28 cellular contexts compared by ENCODE assay signal in genomic region chr2:231047270-231047921, GRCh38. TPM values are rescaled to one million over a fixed set of nuclear protein-coding genes. Genes with fewer than 3 reads are reported as not detected.
DNase-seq lines count a peak whose midpoint lies in the region; ATAC-seq and TF ChIP-seq lines count a peak whose summit lies in the region.
"Had no signal": no experiment of that assay in that cellular context is flagged by ENCODE, and none has a peak within 500 bp of the region (broad histone marks: within the 10 kb centered on the region; RNA-seq: fewer than 3 reads in every experiment).

No MANE protein-coding gene starts in this region.

- ATAC-seq in HG03025 (IDR thresholded peaks at IDR 0.05; ENCODE audit: low FRiP score, unreplicated experiment) = no peak
- no peak for ATAC-seq in HG03135 (IDR thresholded peaks at IDR 0.05; ENCODE audit: unreplicated experiment)
- ATAC-seq: activated CD8-positive, alpha-beta memory T cell treated with anti-CD3 and anti-CD28 coated beads, Interleukin-2, amount 10 ng/mL, durations not matched to agents 7 days and 5 days; activated naive CD4-positive, alpha-beta T cell treated with anti-CD3 and anti-CD28 coated beads, Interleukin-2, amount 50 U/mL, for 72 hours; activated T-helper 17 cell treated with anti-CD3 and anti-CD28 coated beads, Interleukin-2, amount 50 U/mL, for 72 hours; body of pancreas; SK-N-SH treated with all-trans-retinoic acid at 6 μM for 48 hours; stimulated activated naive CD8-positive, alpha-beta T cell treated with anti-CD3 and anti-CD28 coated beads, Interleukin-15, Interleukin-2, amounts not matched to agents 100 U/mL and 50 U/mL, for 24 hours had no signal

- TF ChIP-seq CTCF in dorsolateral prefrontal cortex (IDR thresholded peaks at IDR 0.05 in 54 of 56, conservative IDR thresholded peaks at IDR 0.05 in 2 of 56; ENCODE audit: low read depth in 1 of 56, partially characterized antibody in 56 of 56) (peak in 3 of 56 donors; percentile 7 to 23 (median 11)), progenitor cell of endocrine pancreas (IDR thresholded peaks at IDR 0.05; ENCODE audit: unreplicated experiment) (no peak)

- H3K27me3 ChIP-seq in dorsolateral prefrontal cortex = no peaks in the 10 kb centered on the region
- H3K27me3 ChIP-seq: body of pancreas had no signal

- H3K4me1 Mint-ChIP-seq in progenitor cell of endocrine pancreas (ENCODE audit: low read depth) = peaks cover 37% of the 10 kb centered on the region
- H3K4me1 Mint-ChIP-seq: activated T-helper 17 cell treated with anti-CD3 and anti-CD28 coated beads, Interleukin-2, amount 50 U/mL, for 72 hours had no signal

- no peak overlapping the region for H3K4me3 Mint-ChIP-seq in progenitor cell of endocrine pancreas (ENCODE audit: low read depth)
- H3K4me3 Mint-ChIP-seq: activated CD4-positive, alpha-beta T cell treated with anti-CD3 and anti-CD28 coated beads, Interleukin-2, amount 10 ng/mL, durations not matched to agents 7 days and 5 days; activated CD8-positive, alpha-beta memory T cell treated with anti-CD3 and anti-CD28 coated beads, Interleukin-2, amount 10 ng/mL, durations not matched to agents 7 days and 5 days; activated T-helper 17 cell treated with anti-CD3 and anti-CD28 coated beads, Interleukin-2, amount 50 U/mL, for 72 hours; H9 had no signal

- no peaks in the 10 kb centered on the region for H3K36me3 Mint-ChIP-seq in progenitor cell of endocrine pancreas (ENCODE audit: insufficient read depth)
- H3K36me3 Mint-ChIP-seq: activated CD8-positive, alpha-beta memory T cell treated with anti-CD3 and anti-CD28 coated beads, Interleukin-2, amount 10 ng/mL, durations not matched to agents 7 days and 5 days; activated naive CD4-positive, alpha-beta T cell treated with anti-CD3 and anti-CD28 coated beads, Interleukin-2, amount 50 U/mL, for 72 hours had no signal

- intact Hi-C loops in dorsolateral prefrontal cortex (cut with DNase I) = no loop called here

- H3K4me3 ChIP-seq in dorsolateral prefrontal cortex = peak overlapping the region in 24 of 59 donors; percentile 0 to 43 (median 20)
- H3K4me3 ChIP-seq: BLaER1 treated with 17β-estradiol and CSF1 and Interleukin-3, amounts not matched to agents 10 nM and 100 nM; body of pancreas; esophagus squamous epithelium had no signal

- no peaks in the 10 kb centered on the region for H3K9me3 Mint-ChIP-seq in progenitor cell of endocrine pancreas (ENCODE audit: low read depth)
- H3K9me3 Mint-ChIP-seq: activated CD4-positive, alpha-beta T cell treated with anti-CD3 and anti-CD28 coated beads, Interleukin-2, amount 10 ng/mL, durations not matched to agents 7 days and 5 days; activated naive CD4-positive, alpha-beta T cell treated with anti-CD3 and anti-CD28 coated beads, Interleukin-2, amount 50 U/mL, for 72 hours; activated T-helper 17 cell treated with anti-CD3 and anti-CD28 coated beads, Interleukin-2, amount 50 U/mL, for 72 hours; H9 had no signal

- H3K27ac Mint-ChIP-seq in progenitor cell of endocrine pancreas = peak overlapping the region; percentile 49
- H3K27ac Mint-ChIP-seq: activated CD4-positive, alpha-beta T cell treated with anti-CD3 and anti-CD28 coated beads, Interleukin-2, amount 10 ng/mL, durations not matched to agents 7 days and 5 days; activated CD8-positive, alpha-beta memory T cell treated with anti-CD3 and anti-CD28 coated beads, Interleukin-2, amount 10 ng/mL, durations not matched to agents 7 days and 5 days; activated naive CD4-positive, alpha-beta T cell treated with anti-CD3 and anti-CD28 coated beads, Interleukin-2, amount 50 U/mL, for 72 hours; activated T-helper 17 cell treated with anti-CD3 and anti-CD28 coated beads, Interleukin-2, amount 50 U/mL, for 72 hours; H9 had no signal

- H3K27me3 Mint-ChIP-seq in progenitor cell of endocrine pancreas = no peaks in the 10 kb centered on the region

- peak overlapping the region; percentile 79 to 99 (median 94) for H3K27ac ChIP-seq in dorsolateral prefrontal cortex
- H3K27ac ChIP-seq: BLaER1 treated with 17β-estradiol and CSF1 and Interleukin-3, amounts not matched to agents 10 nM and 100 nM; esophagus squamous epithelium; RWPE1; VCaP had no signal

- DNase-seq in COLO829 (ENCODE audit: low spot score) (peak; percentile 77), dorsolateral prefrontal cortex (peak; percentile 12 to 86 (median 80)), medulla oblongata (ENCODE audit: extremely low spot score) (peak; percentile 92), progenitor cell of endocrine pancreas (ENCODE audit: low spot score, unreplicated experiment) (no peak), NCI-H69 (lab: John Stamatoyannopoulos, UW) (no peak), NCI-H1092 treated with DMSO at 0.1 percent for 48 hours (lab: John Stamatoyannopoulos, UW) (no peak)
- DNase-seq: activated CD4-positive, alpha-beta T cell treated with anti-CD3 and anti-CD28 coated beads, Interleukin-2, amount 10 ng/mL, durations not matched to agents 7 days and 5 days; activated CD8-positive, alpha-beta memory T cell treated with anti-CD3 and anti-CD28 coated beads, Interleukin-2, amount 10 ng/mL, durations not matched to agents 7 days and 5 days; body of pancreas; esophagus squamous epithelium; H9; MV-4-11; NCI-H187; NCI-H526 treated with DMSO at 0.1 percent for 48 hours; retina; stimulated activated CD4-positive, alpha-beta T cell treated with anti-CD3 and anti-CD28 coated beads, Interleukin-4, amount 100 ng/mL, for 4 hours; stimulated activated naive CD8-positive, alpha-beta T cell treated with anti-CD3 and anti-CD28 coated beads, Interleukin-15, Interleukin-2, amounts not matched to agents 100 U/mL and 50 U/mL, for 24 hours had no signal

RNA-seq across cellular contexts. Expression of gene PSMD1, which starts 9.3 kb away (rescaled TPM):
- total RNA-seq in dorsolateral prefrontal cortex (100 to 1,000 TPM in 101 of 120 experiments, 10 to 100 TPM in 19; 86.5 to 175 (median 121) TPM), progenitor cell of endocrine pancreas (99.0 and 103 TPM in 2 replicates)

RNA-seq across cellular contexts. Expression of gene C2orf72, which starts 10.1 kb away (rescaled TPM):
- 100 to 1,000 TPM in 9 of 120 experiments, 10 to 100 TPM in 111; 46.0 to 121 (median 74.5) TPM for total RNA-seq in dorsolateral prefrontal cortex
- total RNA-seq in progenitor cell of endocrine pancreas = 9.7 and 11.1 TPM in 2 replicates
- total RNA-seq: T-helper 2 cell treated with Interferon-gamma antibody and Interleukin-4, amounts not matched to agents 100 ng/mL and 5 ng/mL, for 36 hours had no signal

RNA-seq across cellular contexts. Expression of gene SPATA3, which starts 51.5 kb away (rescaled TPM):
- under 1 TPM in 6 of 120 experiments, not detected in 114; 0.37 to 0.81 (median 0.63) TPM for total RNA-seq in dorsolateral prefrontal cortex
- total RNA-seq in progenitor cell of endocrine pancreas = not detected in 2 replicates
- total RNA-seq: body of pancreas; esophagus squamous epithelium; H9; HT1080; mucosa of gallbladder; T-helper 2 cell treated with Interferon-gamma antibody and Interleukin-4, amounts not matched to agents 100 ng/mL and 5 ng/mL, for 36 hours had no signal

Comparison
In these comparisons a context has a peak if more than half of its experiments do, and no peak if none do; other contexts are left out.
1. DNase-seq: peak in COLO829 (single experiment), dorsolateral prefrontal cortex (10 of 10) and medulla oblongata (single experiment); none in progenitor cell of endocrine pancreas (single experiment), NCI-H69 (single experiment) and NCI-H1092 treated with DMSO at 0.1 percent for 48 hours (single experiment).